In the genomic region with DNA sequence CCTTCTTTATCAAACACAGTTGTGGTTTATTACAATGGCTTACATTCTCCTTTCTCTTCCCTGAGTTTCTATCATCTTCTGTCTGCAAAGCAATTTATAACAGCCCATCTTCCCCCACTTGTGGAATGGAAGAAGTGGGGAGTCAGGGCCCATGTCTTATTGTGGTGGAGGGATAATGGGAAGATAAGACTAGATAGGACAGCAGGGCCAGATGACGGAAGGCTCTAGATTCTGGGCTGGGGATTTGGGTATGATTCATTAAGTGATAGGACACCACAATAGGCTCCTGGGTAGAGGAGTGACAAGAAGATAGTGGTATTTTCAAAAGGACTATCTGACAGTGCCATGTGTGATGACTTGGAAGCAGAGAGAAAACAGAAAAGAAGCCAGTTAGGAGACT, we compare ENCODE assay signal across 24 cellular contexts.
"Had no signal": no experiment of that assay in that cellular context is flagged by ENCODE, and none has a peak within 500 bp of the region (broad histone marks: within the 10 kb centered on the region; RNA-seq: fewer than 3 reads in every experiment).

No MANE protein-coding gene starts in this region.

- H3K27me3 ChIP-seq: dorsolateral prefrontal cortex, esophagus muscularis mucosa, foreskin keratinocyte, gastroesophageal sphincter, heart left ventricle, hepatocyte had no signal

- H3K9me3 ChIP-seq: esophagus muscularis mucosa, gastroesophageal sphincter, left ventricle myocardium inferior, lower lobe of right lung, mucosa of descending colon had no signal

- H3K36me3 ChIP-seq: esophagus muscularis mucosa, gastroesophageal sphincter, heart left ventricle, left ventricle myocardium inferior, lower lobe of right lung had no signal

- H3K4me2 ChIP-seq: hepatocyte had no signal

- H3K79me2 ChIP-seq: hepatocyte had no signal

- H3K27ac Mint-ChIP-seq: immature natural killer cell, mesothelial cell of epicardium had no signal

- FAIRE-seq: colon, endothelial cell of umbilical vein, frontal cortex, kidney had no signal

- H3K4me3 Mint-ChIP-seq: immature natural killer cell, mesothelial cell of epicardium, naive B cell had no signal

- DNase-seq: dermis blood vessel endothelial cell; dorsolateral prefrontal cortex; effector CD4-positive, alpha-beta T cell; effector memory CD4-positive, alpha-beta T cell; foreskin keratinocyte; heart left ventricle; hypothalamus; immature natural killer cell; islet precursor cell; kidney; kidney glomerular epithelial cell; left colon; left ventricle myocardium inferior; lower lobe of right lung; mucosa of descending colon; naive B cell had no signal

- H3K36me3 Mint-ChIP-seq: immature natural killer cell, mesothelial cell of epicardium, naive B cell had no signal

- ATAC-seq: foreskin keratinocyte, heart left ventricle, left colon, lower lobe of right lung, mucosa of descending colon had no signal

- H3K4me1 ChIP-seq: esophagus muscularis mucosa, foreskin keratinocyte, gastroesophageal sphincter, lower lobe of right lung had no signal

- H3K4me3 ChIP-seq: coronary artery, dorsolateral prefrontal cortex, esophagus muscularis mucosa, gastroesophageal sphincter, heart left ventricle, hepatocyte, left ventricle myocardium inferior, lower lobe of right lung, mucosa of descending colon had no signal

- H2AFZ ChIP-seq: hepatocyte had no signal

- H3K4me1 Mint-ChIP-seq: immature natural killer cell, mesothelial cell of epicardium, naive B cell had no signal

- H3K27ac ChIP-seq: coronary artery, dorsolateral prefrontal cortex, esophagus muscularis mucosa, foreskin keratinocyte, gastroesophageal sphincter, heart left ventricle, hepatocyte, left ventricle myocardium inferior, lower lobe of right lung had no signal

- H3K27me3 Mint-ChIP-seq: naive B cell had no signal
